In genomic region chr9:93302586-93303257, GRCh38 we compare ENCODE assay signal across 8 cellular contexts.
DNase-seq lines count a peak whose midpoint lies in the region; ATAC-seq and TF ChIP-seq lines count a peak whose summit lies in the region.

No MANE protein-coding gene starts in this region.

- no peaks in the 10 kb centered on the region for H4K20me1 ChIP-seq in Karpas-422 (ENCODE audit: insufficient read depth, low read depth, low read length)
- H4K20me1 ChIP-seq in SU-DHL-6 (ENCODE audit: low read depth, low read length) = no peaks in the 10 kb centered on the region

- H3K9me3 ChIP-seq in Karpas-422 (ENCODE audit: low read length) = no peaks in the 10 kb centered on the region
- H3K9me3 ChIP-seq in SU-DHL-6 (ENCODE audit: insufficient read depth, low read length) = no peaks in the 10 kb centered on the region
- H3K9me3 ChIP-seq in right atrium auricular region = no peaks in the 10 kb centered on the region

- H3K9me2 ChIP-seq in Karpas-422 (replicated peaks; ENCODE audit: insufficient read depth, low read length) (no peaks in the 10 kb centered on the region), SU-DHL-6 (replicated peaks; ENCODE audit: insufficient read depth, low read length) (no peaks in the 10 kb centered on the region)

- H3K27me3 ChIP-seq in Karpas-422 (ENCODE audit: low read length) (no peaks in the 10 kb centered on the region), SU-DHL-6 (ENCODE audit: low read length) (no peaks in the 10 kb centered on the region), right atrium auricular region (no peaks in the 10 kb centered on the region)

- H3K79me2 ChIP-seq in Karpas-422 (ENCODE audit: low read length) (no peaks in the 10 kb centered on the region), SU-DHL-6 (ENCODE audit: insufficient read depth, low read length) (no peaks in the 10 kb centered on the region)

- no peak overlapping the region for H3K27ac ChIP-seq in Karpas-422 (ENCODE audit: low read length)
- no peak overlapping the region for H3K27ac ChIP-seq in SU-DHL-6 (ENCODE audit: low read depth, low read length)
- H3K27ac ChIP-seq in right atrium auricular region = peak overlapping the region in 1 of 2 donors; percentile 36

- no peak for ATAC-seq in HG03460 (IDR thresholded peaks at IDR 0.05; ENCODE audit: unreplicated experiment)
- no peak for ATAC-seq in GM21515 (IDR thresholded peaks at IDR 0.05; ENCODE audit: unreplicated experiment)

- H3K4me1 ChIP-seq in Karpas-422 (ENCODE audit: low read length) (peaks cover 8% of the 10 kb centered on the region), right atrium auricular region (peaks cover 0 to 36% of the 10 kb centered on the region in 2 donors)

- H2AFZ ChIP-seq in Karpas-422 (ENCODE audit: low read length) = no peak overlapping the region
- no peak overlapping the region for H2AFZ ChIP-seq in SU-DHL-6 (ENCODE audit: low read depth, low read length, severe bottlenecking)

- DNase-seq in DMS 273 treated with DMSO at 0.1 percent for 48 hours (lab: John Stamatoyannopoulos, UW) = peak; percentile 45
- DNase-seq in Karpas-422 = peak; percentile 90
- peak; percentile 59 for DNase-seq in amniotic epithelial cell (ENCODE audit: low read depth)
- peak; percentile 60 for DNase-seq in right atrium auricular region (ENCODE audit: low spot score)
- peak; percentile 71 for DNase-seq in stimulated activated CD4-positive, alpha-beta T cell treated with anti-CD3 and anti-CD28 coated beads, Interleukin-15, amount 100 ng/mL, for 24 hours

- H3K9ac ChIP-seq in Karpas-422 (ENCODE audit: low read length) (no peak overlapping the region), SU-DHL-6 (ENCODE audit: low read length) (no peak overlapping the region)

- TF ChIP-seq CTCF in SU-DHL-6 (IDR thresholded peaks at IDR 0.05; ENCODE audit: insufficient read depth, low read length, poor library complexity, severe bottlenecking) = peak; percentile 80
- peak; percentile 24 to 67 for TF ChIP-seq CTCF in right atrium auricular region (IDR thresholded peaks at IDR 0.05)

- H3K4me2 ChIP-seq in Karpas-422 (ENCODE audit: low read depth, low read length, poor library complexity, severe bottlenecking) = no peak overlapping the region
- H3K4me2 ChIP-seq in SU-DHL-6 (ENCODE audit: low read depth, low read length, poor library complexity, severe bottlenecking) = no peak overlapping the region

- H3F3A ChIP-seq in SU-DHL-6 (ENCODE audit: insufficient read depth) = no peaks in the 10 kb centered on the region

- no peaks in the 10 kb centered on the region for H3K36me3 ChIP-seq in Karpas-422 (ENCODE audit: insufficient read depth, low read length)
- H3K36me3 ChIP-seq in SU-DHL-6 (ENCODE audit: low read length) = no peaks in the 10 kb centered on the region
- no peaks in the 10 kb centered on the region for H3K36me3 ChIP-seq in right atrium auricular region

- H3K4me3 ChIP-seq in Karpas-422 (ENCODE audit: low read length) (no peak overlapping the region), SU-DHL-6 (ENCODE audit: insufficient read depth, low read length, poor library complexity, severe bottlenecking) (no peak overlapping the region), right atrium auricular region (no peak overlapping the region)
